Comparison of ENCODE assay signal across 8 cellular contexts in the genomic region with DNA sequence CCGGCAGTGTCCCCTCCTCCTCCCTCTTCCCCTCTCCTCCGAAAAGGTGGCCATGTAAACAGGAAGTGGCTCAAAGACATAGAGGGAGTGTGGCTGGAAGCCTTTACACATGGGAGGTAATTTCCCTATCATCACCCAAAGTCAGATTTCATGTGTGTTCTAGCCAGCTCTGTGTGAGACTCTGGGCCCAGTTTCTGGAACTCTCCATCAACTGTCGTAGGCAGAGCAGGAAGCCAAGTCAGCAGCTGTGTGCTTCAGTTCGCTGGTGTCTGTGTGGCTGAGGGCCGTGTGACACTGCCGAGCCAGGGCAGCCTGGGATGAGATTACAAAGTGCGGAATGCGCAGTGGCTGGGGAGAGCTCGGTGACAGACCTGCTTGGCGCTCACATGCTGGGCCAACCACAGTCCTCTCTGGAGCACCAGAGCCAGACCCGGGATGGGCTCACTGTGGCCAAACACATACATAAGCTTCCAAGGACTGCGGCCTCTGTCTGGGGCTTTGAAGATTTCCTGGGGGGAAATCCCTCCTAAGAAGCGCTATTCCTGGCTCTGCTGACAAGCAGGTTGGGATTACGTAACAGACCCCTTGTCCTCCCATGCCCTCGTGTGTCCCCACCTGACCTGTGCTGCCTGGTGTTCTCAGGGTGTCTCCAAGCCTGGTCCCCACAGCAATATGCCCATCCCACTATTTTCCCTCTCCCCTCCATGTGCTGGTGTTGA. TPM values are rescaled to one million over a fixed set of nuclear protein-coding genes. Genes with fewer than 3 reads are reported as not detected.
A peak's percentile ranks its signal among the peaks of the same experiment; 100 is the strongest.
DNase-seq lines count a peak whose midpoint lies in the region; ATAC-seq and TF ChIP-seq lines count a peak whose summit lies in the region.

No MANE protein-coding gene starts in this region.

- peaks cover 0 to 2% (median 0%) of the 10 kb centered on the region in 5 donors for H3K9me3 ChIP-seq in subcutaneous abdominal adipose tissue (ENCODE audit: control insufficient read depth in 5 of 5, low read length in 5 of 5)

- peaks cover 65% of the 10 kb centered on the region for H3K4me1 Mint-ChIP-seq in brain

- H3K9ac ChIP-seq in subcutaneous abdominal adipose tissue (ENCODE audit: low read length in 5 of 5): peak overlapping the region; percentile 2 to 92 (median 24)

- peaks cover 17 to 63% (median 58%) of the 10 kb centered on the region in 5 donors for H3K4me1 ChIP-seq in subcutaneous abdominal adipose tissue (ENCODE audit: control insufficient read depth in 5 of 5, insufficient read depth in 5 of 5, low read length in 5 of 5)

- DNase-seq in LHCN-M2 (ENCODE audit: low read depth): peak; percentile 68
- peak; percentile 40 to 59 for DNase-seq in left colon
- no peak for DNase-seq in activated naive CD4-positive, alpha-beta T cell (lab: John Stamatoyannopoulos, UW)
- no peak for DNase-seq in NCI-H1105 (lab: John Stamatoyannopoulos, UW)
- no peak for DNase-seq in NCI-H526 treated with DMSO at 0.1 percent for 48 hours (lab: John Stamatoyannopoulos, UW)

- peak overlapping the region; percentile 95 for H3K27ac ChIP-seq in subcutaneous abdominal adipose tissue (ENCODE audit: low read depth, low read length)

- H3K27ac Mint-ChIP-seq in brain: peak overlapping the region in 4 of 5 experiments; percentile 77 to 93 (median 84)

- TF ChIP-seq CTCF in brain (conservative IDR thresholded peaks at IDR 0.05): no peak

- no peaks in the 10 kb centered on the region for H3K36me3 Mint-ChIP-seq in brain

- H3K27me3 ChIP-seq in subcutaneous abdominal adipose tissue (ENCODE audit: control insufficient read depth in 5 of 5, insufficient read depth in 4 of 5, low read length in 5 of 5): peaks cover 0 to 5% (median 0%) of the 10 kb centered on the region in 5 donors

- peak overlapping the region; percentile 13 to 58 (median 22) for H3K4me3 ChIP-seq in subcutaneous abdominal adipose tissue (ENCODE audit: low read depth in 1 of 5, low read length in 5 of 5)

- no peaks in the 10 kb centered on the region for H3K9me3 Mint-ChIP-seq in brain

- H3K27me3 Mint-ChIP-seq in brain: no peaks in the 10 kb centered on the region

- intact Hi-C loops in left colon (cut with DNase I, micrococcal nuclease): no loop called here

- H3K36me3 ChIP-seq in subcutaneous abdominal adipose tissue (ENCODE audit: control insufficient read depth in 5 of 5, insufficient read depth in 5 of 5, low read length in 5 of 5): peaks cover 0 to 38% (median 19%) of the 10 kb centered on the region in 5 donors

- no peak overlapping the region for H3K4me3 Mint-ChIP-seq in brain

- peak; percentile 25 for ATAC-seq in left colon
- ATAC-seq in GM21515 (IDR thresholded peaks at IDR 0.05; ENCODE audit: unreplicated experiment): no peak

RNA-seq across cellular contexts. Expression of gene UMPS, which starts 50.7 kb away (rescaled TPM):
- total RNA-seq in LHCN-M2 (2014; rRNA removed): 31.7 and 39.3 TPM in 2 replicates
- 20.7 TPM for polyA plus RNA-seq in LHCN-M2 (2012)
- 14.5 TPM for polyA plus RNA-seq in brain (ENCODE audit: insufficient read depth, low read depth, low replicate concordance)
- 10 to 100 TPM; 23.1 to 25.3 TPM for total RNA-seq in left colon

Comparison
In these comparisons a context has a peak if more than half of its experiments do, and no peak if none do; other contexts are left out.
1. DNase-seq: peak in LHCN-M2 (single experiment) and left colon (2 of 2); none in activated naive CD4-positive, alpha-beta T cell (0 of 4), NCI-H1105 (single experiment) and NCI-H526 treated with DMSO at 0.1 percent for 48 hours (single experiment).